Comparison of ENCODE assay signal across 14 cellular contexts in genomic region chr22:32661737-32662586, GRCh38.
DNase-seq lines count a peak whose midpoint lies in the region; ATAC-seq and TF ChIP-seq lines count a peak whose summit lies in the region.
"Had no signal": no experiment of that assay in that cellular context is flagged by ENCODE, and none has a peak within 500 bp of the region (broad histone marks: within the 10 kb centered on the region; RNA-seq: fewer than 3 reads in every experiment).

No MANE protein-coding gene starts in this region.

- H3K9me3 ChIP-seq in sigmoid colon, result no peaks in the 10 kb centered on the region

- H3K36me3 ChIP-seq in sigmoid colon, result no peaks in the 10 kb centered on the region

- 69 to 72% methylated on average over 9 of the region's 9 CpGs for WGBS in sigmoid colon, 2 donors

- ATAC-seq in SK-N-SH treated with all-trans-retinoic acid at 6 μM for 48 hours, result peak; percentile 31
- no peak for ATAC-seq in HG02870 (IDR thresholded peaks at IDR 0.05; ENCODE audit: unreplicated experiment)

- H3K4me3 ChIP-seq in fibroblast of pulmonary artery (replicated peaks; ENCODE audit: low read depth, low read length) (no peak overlapping the region), sigmoid colon (no peak overlapping the region)
- H3K4me3 ChIP-seq: coronary artery, PC-9 had no signal

- TF ChIP-seq CTCF in fibroblast of pulmonary artery (IDR thresholded peaks at IDR 0.05; ENCODE audit: low read length, missing control alignments) (no peak), sigmoid colon (IDR thresholded peaks at IDR 0.05) (no peak), glutamatergic neuron (IDR thresholded peaks at IDR 0.05; ENCODE audit: partially characterized antibody, unreplicated experiment) (no peak)

- TF ChIP-seq POLR2A in sigmoid colon (IDR thresholded peaks at IDR 0.05), result no peak

- peaks cover 0 to 4% (median 0%) of the 10 kb centered on the region in 4 donors for H3K4me1 ChIP-seq in sigmoid colon

- H3K36me3 Mint-ChIP-seq in glutamatergic neuron (ENCODE audit: unreplicated experiment), result no peaks in the 10 kb centered on the region

- H3K4me1 Mint-ChIP-seq in glutamatergic neuron (ENCODE audit: low read depth, unreplicated experiment), result peaks cover 1% of the 10 kb centered on the region

- H3K4me3 Mint-ChIP-seq in glutamatergic neuron (ENCODE audit: unreplicated experiment), result no peak overlapping the region
- H3K4me3 Mint-ChIP-seq: H9, nephron had no signal

- peak overlapping the region; percentile 11 to 70 (median 34) for H3K27ac ChIP-seq in sigmoid colon
- H3K27ac ChIP-seq: C4-2B, PC-9, VCaP had no signal

- no peak overlapping the region for H3K27ac Mint-ChIP-seq in glutamatergic neuron (ENCODE audit: unreplicated experiment)
- H3K27ac Mint-ChIP-seq: H9 had no signal

- peaks cover 2% of the 10 kb centered on the region for H3K9me3 Mint-ChIP-seq in glutamatergic neuron (ENCODE audit: unreplicated experiment)
- H3K9me3 Mint-ChIP-seq: H9, nephron had no signal

- no peaks in the 10 kb centered on the region for H3K27me3 ChIP-seq in sigmoid colon

- TF ChIP-seq EP300 in sigmoid colon (IDR thresholded peaks at IDR 0.05), result no peak

- intact Hi-C loops in sigmoid colon (cut with DNase I), result no loop called here

- peak; percentile 93 for DNase-seq in EH (ENCODE audit: low read depth)
- peak; percentile 54 for DNase-seq in fibroblast of pulmonary artery (ENCODE audit: low read depth)
- DNase-seq in sigmoid colon, result no peak
- no peak for DNase-seq in glutamatergic neuron
- no peak for DNase-seq in DMS153 treated with DMSO at 0.1 percent for 48 hours (lab: John Stamatoyannopoulos, UW; ENCODE audit: unreplicated experiment)
- DNase-seq in NCI-H2029 treated with DMSO at 0.1 percent for 48 hours (lab: John Stamatoyannopoulos, UW), result no peak
- DNase-seq: H9 had no signal

- peaks cover 2% of the 10 kb centered on the region for H3K27me3 Mint-ChIP-seq in glutamatergic neuron (ENCODE audit: unreplicated experiment)

TF ChIP-seq in SK-N-SH treated with all-trans-retinoic acid at 6 μM for 48 hours, 23 proteins besides CTCF, POLR2A, EP300 and RAD21:
- TF ChIP-seq, protein P1, sequence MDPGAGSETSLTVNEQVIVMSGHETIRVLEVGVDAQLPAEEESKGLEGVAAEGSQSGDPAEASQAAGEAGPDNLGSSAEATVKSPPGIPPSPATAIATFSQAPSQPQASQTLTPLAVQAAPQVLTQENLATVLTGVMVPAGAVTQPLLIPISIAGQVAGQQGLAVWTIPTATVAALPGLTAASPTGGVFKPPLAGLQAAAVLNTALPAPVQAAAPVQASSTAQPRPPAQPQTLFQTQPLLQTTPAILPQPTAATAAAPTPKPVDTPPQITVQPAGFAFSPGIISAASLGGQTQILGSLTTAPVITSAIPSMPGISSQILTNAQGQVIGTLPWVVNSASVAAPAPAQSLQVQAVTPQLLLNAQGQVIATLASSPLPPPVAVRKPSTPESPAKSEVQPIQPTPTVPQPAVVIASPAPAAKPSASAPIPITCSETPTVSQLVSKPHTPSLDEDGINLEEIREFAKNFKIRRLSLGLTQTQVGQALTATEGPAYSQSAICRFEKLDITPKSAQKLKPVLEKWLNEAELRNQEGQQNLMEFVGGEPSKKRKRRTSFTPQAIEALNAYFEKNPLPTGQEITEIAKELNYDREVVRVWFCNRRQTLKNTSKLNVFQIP (CRISPR knock-in tag; IDR thresholded peaks at IDR 0.05; ENCODE audit: borderline replicate concordance, low read depth), result no peak
- TF ChIP-seq ISL1 (CRISPR knock-in tag; IDR thresholded peaks at IDR 0.05) (no peak), CSRNP3 (CRISPR knock-in tag; IDR thresholded peaks at IDR 0.05) (no peak), ARNTL (CRISPR knock-in tag; IDR thresholded peaks at IDR 0.05; ENCODE audit: borderline replicate concordance, low read depth) (no peak), ZC3H10 (CRISPR knock-in tag; IDR thresholded peaks at IDR 0.05) (no peak), RARB (CRISPR knock-in tag; IDR thresholded peaks at IDR 0.05) (no peak), TCF4 (CRISPR knock-in tag; IDR thresholded peaks at IDR 0.05; ENCODE audit: borderline replicate concordance) (no peak), CSDC2 (CRISPR knock-in tag; IDR thresholded peaks at IDR 0.05) (no peak), TSHZ2 (CRISPR knock-in tag; IDR thresholded peaks at IDR 0.05) (no peak), ZFP3 (CRISPR knock-in tag; IDR thresholded peaks at IDR 0.05) (no peak)

Comparison
In these comparisons a context has a peak if more than half of its experiments do, and no peak if none do; other contexts are left out.
1. DNase-seq: peak in EH (single experiment) and fibroblast of pulmonary artery (single experiment); none in sigmoid colon (single experiment), glutamatergic neuron (single experiment), DMS153 treated with DMSO at 0.1 percent for 48 hours (single experiment) and NCI-H2029 treated with DMSO at 0.1 percent for 48 hours (single experiment).